ENCODE assay signal across 20 cellular contexts in genomic region chr1:242318140-242318539, GRCh38.
"Had no signal": no experiment of that assay in that cellular context is flagged by ENCODE, and none has a peak within 500 bp of the region (broad histone marks: within the 10 kb centered on the region; RNA-seq: fewer than 3 reads in every experiment).

No MANE protein-coding gene starts in this region.

- ATAC-seq: activated CD4-positive, alpha-beta T cell treated with anti-CD3 and anti-CD28 coated beads for 36 hours; activated T-cell treated with anti-CD3 and anti-CD28 coated beads, Interleukin-2, amount 50 U/mL, for 4 hours; foreskin keratinocyte; left lung; natural killer cell; pancreas; psoas muscle had no signal

- DNase-seq: activated B cell treated with CpG ODN at 0.5 μM for 24 hours; activated CD4-positive, alpha-beta T cell treated with anti-CD3 and anti-CD28 coated beads for 36 hours; activated CD4-positive, alpha-beta T cell treated with anti-CD3 and anti-CD28 coated beads, Interleukin-2, amount 50 U/mL, for 4 hours; activated CD8-positive, alpha-beta memory T cell treated with anti-CD3 and anti-CD28 coated beads, Interleukin-2, amount 50 U/mL, for 48 hours; activated naive CD4-positive, alpha-beta T cell treated with Interleukin-2 at 50 U/mL for 16 hours; activated naive CD8-positive, alpha-beta T cell treated with anti-CD3 and anti-CD28 coated beads, Interleukin-2, amount 10 ng/mL, durations not matched to agents 7 days and 5 days; activated T-cell treated with anti-CD3 and anti-CD28 coated beads, Interleukin-2, amount 50 U/mL, for 4 hours; amniotic stem cell; effector CD4-positive, alpha-beta T cell; foreskin keratinocyte; immature natural killer cell; kidney glomerular epithelial cell; left lung; midbrain; natural killer cell; psoas muscle; stimulated activated CD4-positive, alpha-beta T cell treated with anti-CD3 and anti-CD28 coated beads, Interleukin-4, amount 100 ng/mL, for 24 hours; stimulated activated naive CD4-positive, alpha-beta T cell treated with Interleukin-2 at 50 U/mL for 16 hours; T-helper 1 cell had no signal
